ENCODE assay signal across 13 cellular contexts in genomic region chr1:3194760-3195479, GRCh38.
DNase-seq lines count a peak whose midpoint lies in the region; ATAC-seq and TF ChIP-seq lines count a peak whose summit lies in the region.
"Had no signal": no experiment of that assay in that cellular context is flagged by ENCODE, and none has a peak within 500 bp of the region (broad histone marks: within the 10 kb centered on the region; RNA-seq: fewer than 3 reads in every experiment).

No MANE protein-coding gene starts in this region.

- H3K27me3 ChIP-seq in BLaER1 treated with 17β-estradiol and CSF1 and Interleukin-3, amounts not matched to agents 10 nM and 100 nM = peaks cover 0 to 21% (median 0%) of the 10 kb centered on the region in 11 experiments; a peak in 4 of 22 replicates
- no peaks in the 10 kb centered on the region for H3K27me3 ChIP-seq in neural progenitor cell
- no peaks in the 10 kb centered on the region for H3K27me3 ChIP-seq in tibial artery

- H4K20me1 ChIP-seq in BLaER1 treated with 17β-estradiol and CSF1 and Interleukin-3, amounts not matched to agents 10 nM and 100 nM = peaks cover 0 to 13% (median 0%) of the 10 kb centered on the region in 11 experiments; a peak in 1 of 22 replicates
- H4K20me1 ChIP-seq in neural progenitor cell (ENCODE audit: low read depth) = no peaks in the 10 kb centered on the region

- H3K36me3 Mint-ChIP-seq in neural progenitor cell = peaks cover 3% of the 10 kb centered on the region
- no peaks in the 10 kb centered on the region for H3K36me3 Mint-ChIP-seq in activated naive CD8-positive, alpha-beta T cell treated with anti-CD3 and anti-CD28 coated beads, Interleukin-2, amount 50 U/mL, for 24 hours (ENCODE audit: low read depth)

- no peak overlapping the region for H3K4me3 Mint-ChIP-seq in neural progenitor cell
- H3K4me3 Mint-ChIP-seq in activated naive CD8-positive, alpha-beta T cell treated with anti-CD3 and anti-CD28 coated beads, Interleukin-2, amount 50 U/mL, for 24 hours = no peak overlapping the region

- intact Hi-C loops in tibial artery (cut with DNase I; ENCODE audit: low total_unique reads) = loop anchor here (5.0 kb wide), 2 partner anchors 162 to 978 kb away; no protein-coding TSS in a partner anchor

- peaks cover 44 to 94% (median 84%) of the 10 kb centered on the region in 10 experiments for H3K4me1 ChIP-seq in BLaER1 treated with 17β-estradiol and CSF1 and Interleukin-3, amounts not matched to agents 10 nM and 100 nM
- H3K4me1 ChIP-seq in neural progenitor cell (peaks cover 30% of the 10 kb centered on the region), tibial artery (peaks cover 0 to 96% (median 79%) of the 10 kb centered on the region in 4 donors)
- H3K4me1 ChIP-seq: A549 had no signal

- TF ChIP-seq CTCF in neural progenitor cell (IDR thresholded peaks at IDR 0.05) (no peak), tibial artery (IDR thresholded peaks at IDR 0.05) (no peak), GM13976 (IDR thresholded peaks at IDR 0.05; ENCODE audit: borderline replicate concordance, control extremely low read depth, extremely low read depth, insufficient read depth, missing control alignments) (no peak)

- in situ Hi-C loops in GM13976 (cut with MboI; ENCODE audit: low sequenced_read_pairs, unreplicated experiment) = no loop called here

- H3K4me1 Mint-ChIP-seq in neural progenitor cell = peaks cover 40% of the 10 kb centered on the region
- no peaks in the 10 kb centered on the region for H3K4me1 Mint-ChIP-seq in activated naive CD8-positive, alpha-beta T cell treated with anti-CD3 and anti-CD28 coated beads, Interleukin-2, amount 50 U/mL, for 24 hours

- DNase-seq in caudate nucleus (lab: John Stamatoyannopoulos, UW) (no peak), neural progenitor cell (ENCODE audit: low spot score) (no peak), tibial artery (peak; percentile 80 to 95), GM13976 (ENCODE audit: low spot score) (no peak), kidney tubule cell (ENCODE audit: low spot score) (no peak)
- no peak for DNase-seq in activated naive CD8-positive, alpha-beta T cell treated with anti-CD3 and anti-CD28 coated beads, Interleukin-2, amount 50 U/mL, for 24 hours
- DNase-seq: NCI-H1092 treated with DMSO at 0.1 percent for 48 hours, NCI-H2081 treated with DMSO at 0.1 percent for 48 hours, NCI-H524 had no signal

- no peak overlapping the region for H3K4me3 ChIP-seq in BLaER1 treated with 17β-estradiol and CSF1 and Interleukin-3, amounts not matched to agents 10 nM and 100 nM
- H3K4me3 ChIP-seq in neural progenitor cell = no peak overlapping the region
- peak overlapping the region; percentile 20 to 40 for H3K4me3 ChIP-seq in tibial artery
- H3K4me3 ChIP-seq: A549 had no signal

- H3K36me3 ChIP-seq in BLaER1 treated with 17β-estradiol and CSF1 and Interleukin-3, amounts not matched to agents 10 nM and 100 nM = no peaks in the 10 kb centered on the region
- H3K36me3 ChIP-seq in neural progenitor cell = no peaks in the 10 kb centered on the region
- H3K36me3 ChIP-seq in tibial artery = no peaks in the 10 kb centered on the region

- no peaks in the 10 kb centered on the region for H3K9me3 ChIP-seq in BLaER1 treated with 17β-estradiol and CSF1 and Interleukin-3, amounts not matched to agents 10 nM and 100 nM (replicated peaks in 1 of 11)
- H3K9me3 ChIP-seq in neural progenitor cell (ENCODE audit: low read depth) (no peaks in the 10 kb centered on the region), tibial artery (no peaks in the 10 kb centered on the region)
- H3K9me3 ChIP-seq: A549 had no signal

- peaks cover 24% of the 10 kb centered on the region for H3F3A ChIP-seq in neural progenitor cell (ENCODE audit: low read depth)

- peak overlapping the region in 9 of 11 experiments; percentile 41 to 98 (median 93); a peak in 18 of 22 replicates for H3K4me2 ChIP-seq in BLaER1 treated with 17β-estradiol and CSF1 and Interleukin-3, amounts not matched to agents 10 nM and 100 nM
- no peak overlapping the region for H3K4me2 ChIP-seq in neural progenitor cell
- H3K4me2 ChIP-seq: A549 had no signal

- no peak overlapping the region for H3K27ac ChIP-seq in BLaER1 treated with 17β-estradiol and CSF1 and Interleukin-3, amounts not matched to agents 10 nM and 100 nM
- H3K27ac ChIP-seq in caudate nucleus (ENCODE audit: low read depth, low read length) (peak overlapping the region; percentile 21), neural progenitor cell (no peak overlapping the region), tibial artery (peak overlapping the region; percentile 91 to 98)
- H3K27ac ChIP-seq: A549, C4-2B had no signal

- ATAC-seq in activated naive CD8-positive, alpha-beta T cell treated with anti-CD3 and anti-CD28 coated beads, Interleukin-2, amount 50 U/mL, for 24 hours = no peak
- ATAC-seq: A549, Panc1 had no signal

- no peak overlapping the region for H2AFZ ChIP-seq in neural progenitor cell (replicated peaks)

- no peaks in the 10 kb centered on the region for H3K79me2 ChIP-seq in neural progenitor cell (ENCODE audit: low read depth)

- no peak overlapping the region for H3K9ac ChIP-seq in BLaER1 treated with 17β-estradiol and CSF1 and Interleukin-3, amounts not matched to agents 10 nM and 100 nM
- H3K9ac ChIP-seq in neural progenitor cell = no peak overlapping the region

- no peaks in the 10 kb centered on the region for H3K9me3 Mint-ChIP-seq in neural progenitor cell
- no peaks in the 10 kb centered on the region for H3K9me3 Mint-ChIP-seq in activated naive CD8-positive, alpha-beta T cell treated with anti-CD3 and anti-CD28 coated beads, Interleukin-2, amount 50 U/mL, for 24 hours

- peak overlapping the region; percentile 42 for H3K27ac Mint-ChIP-seq in neural progenitor cell
- no peak overlapping the region for H3K27ac Mint-ChIP-seq in activated naive CD8-positive, alpha-beta T cell treated with anti-CD3 and anti-CD28 coated beads, Interleukin-2, amount 50 U/mL, for 24 hours

- H3K27me3 Mint-ChIP-seq in neural progenitor cell (ENCODE audit: insufficient read depth, low read depth) = peaks cover 10% of the 10 kb centered on the region
- H3K27me3 Mint-ChIP-seq in activated naive CD8-positive, alpha-beta T cell treated with anti-CD3 and anti-CD28 coated beads, Interleukin-2, amount 50 U/mL, for 24 hours = no peaks in the 10 kb centered on the region

Comparison
In these comparisons a context has a peak if more than half of its experiments do, and no peak if none do; other contexts are left out.
1. H3K27ac ChIP-seq: peak in caudate nucleus (single experiment) and tibial artery (2 of 2); none in BLaER1 treated with 17β-estradiol and CSF1 and Interleukin-3, amounts not matched to agents 10 nM and 100 nM (0 of 11) and neural progenitor cell (single experiment).
2. H3K4me3 ChIP-seq: peak in tibial artery (2 of 2); none in BLaER1 treated with 17β-estradiol and CSF1 and Interleukin-3, amounts not matched to agents 10 nM and 100 nM (0 of 10) and neural progenitor cell (single experiment).
3. DNase-seq: peak in tibial artery (2 of 2); none in caudate nucleus (0 of 61), neural progenitor cell (single experiment), GM13976 (single experiment), activated naive CD8-positive, alpha-beta T cell treated with anti-CD3 and anti-CD28 coated beads, Interleukin-2, amount 50 U/mL, for 24 hours (single experiment) and kidney tubule cell (single experiment).